In genomic region chr2:144679942-144680341, GRCh38 we compare ENCODE assay signal across 25 cellular contexts.
A peak's percentile ranks its signal among the peaks of the same experiment; 100 is the strongest.
DNase-seq lines count a peak whose midpoint lies in the region; ATAC-seq and TF ChIP-seq lines count a peak whose summit lies in the region.
"Had no signal": no experiment of that assay in that cellular context is flagged by ENCODE, and none has a peak within 500 bp of the region (broad histone marks: within the 10 kb centered on the region; RNA-seq: fewer than 3 reads in every experiment).

No MANE protein-coding gene starts in this region.

- no peak overlapping the region for H3K4me3 ChIP-seq in DND-41 (ENCODE audit: low read depth in 1 of 2, low read length in 2 of 2)
- no peak overlapping the region for H3K4me3 ChIP-seq in smooth muscle cell
- H3K4me3 ChIP-seq in lower leg skin (ENCODE audit: low read depth, poor library complexity, severe bottlenecking), result no peak overlapping the region
- H3K4me3 ChIP-seq: colonic mucosa, MG63, SJSA1, skin epidermis, uterus had no signal

- no peaks in the 10 kb centered on the region for H3F3A ChIP-seq in smooth muscle cell (ENCODE audit: low read depth)

- DNase-seq in DND-41, result no peak
- DNase-seq in NCI-H146 (lab: John Stamatoyannopoulos, UW), result peak; percentile 29
- peak; percentile 75 for DNase-seq in NCI-H526 treated with DMSO at 0.1 percent for 48 hours (lab: John Stamatoyannopoulos, UW)
- no peak for DNase-seq in memory B cell (ENCODE audit: low spot score in 2 of 2)
- DNase-seq in smooth muscle cell (lab: John Stamatoyannopoulos, UW; ENCODE audit: unreplicated experiment), result no peak
- DNase-seq in left colon, result no peak
- DNase-seq in lower leg skin (ENCODE audit: low spot score in 2 of 2), result no peak
- DNase-seq: activated CD4-positive, alpha-beta T cell treated with anti-CD3 and anti-CD28 coated beads for 4 hours; activated naive CD4-positive, alpha-beta T cell treated with anti-CD3 and anti-CD28 coated beads for 36 hours; activated T-cell treated with anti-CD3 and anti-CD28 coated beads, Interleukin-2, amount 50 U/mL, for 4 hours; amniotic stem cell; CD4-positive, alpha-beta T cell; colonic mucosa; H7; mammary epithelial cell; MG63; NCI-H2171; NK-92 treated with Interleukin-12 subunit alpha and Interleukin-12 subunit beta, amount 100 ng/mL, for 24 hours; occipital lobe; stimulated activated CD4-positive, alpha-beta T cell treated with anti-CD3 and anti-CD28 coated beads, Interleukin-2, amount 100 ng/mL, for 48 hours; stimulated activated naive B cell treated with anti-CD40 and anti-IgM and Interleukin-4, amounts not matched to agents 10 μg/mL and 1 μg/mL and 100 μg/mL, for 72 hours; uterus had no signal

- intact Hi-C loops in left colon (cut with DNase I, micrococcal nuclease), result no loop called here
- intact Hi-C loops in lower leg skin (cut with DNase I; ENCODE audit: low total_unique reads), result no loop called here

- no peak overlapping the region for H3K4me2 ChIP-seq in DND-41 (ENCODE audit: insufficient read depth, low read length)
- H3K4me2 ChIP-seq in smooth muscle cell, result no peak overlapping the region

- H3K9me3 ChIP-seq in DND-41 (ENCODE audit: insufficient read depth, low read length, severe bottlenecking) (no peaks in the 10 kb centered on the region), smooth muscle cell (replicated peaks; ENCODE audit: low read depth) (no peaks in the 10 kb centered on the region)
- H3K9me3 ChIP-seq: colonic mucosa, MG63, SJSA1, uterus had no signal

- WGBS in smooth muscle cell (ENCODE audit: low lambda C conversion rate), result 74% methylated on average over 5 of the region's 5 CpGs
- WGBS in lower leg skin, 2 donors, result 63 to 67% methylated on average over 5 of the region's 5 CpGs

- H3K4me1 ChIP-seq in DND-41 (ENCODE audit: insufficient read depth, low read length) (no peaks in the 10 kb centered on the region), smooth muscle cell (ENCODE audit: low read depth) (no peaks in the 10 kb centered on the region)
- H3K4me1 ChIP-seq: colonic mucosa, SJSA1, uterus had no signal

- H3K27me3 Mint-ChIP-seq in memory B cell, result no peaks in the 10 kb centered on the region
- H3K27me3 Mint-ChIP-seq: CD4-positive, alpha-beta T cell; IgD-negative memory B cell; stimulated activated naive B cell treated with anti-CD40 and anti-IgM and Interleukin-4, amounts not matched to agents 10 μg/mL and 1 μg/mL and 100 μg/mL, for 72 hours had no signal

- H3K79me2 ChIP-seq in DND-41 (ENCODE audit: insufficient read depth, low read length), result no peaks in the 10 kb centered on the region
- no peaks in the 10 kb centered on the region for H3K79me2 ChIP-seq in smooth muscle cell (ENCODE audit: low read depth)

- H4K20me1 ChIP-seq in DND-41 (ENCODE audit: insufficient read depth, low read length) (no peaks in the 10 kb centered on the region), smooth muscle cell (ENCODE audit: low read depth) (no peaks in the 10 kb centered on the region)

- no peaks in the 10 kb centered on the region for H3K9me3 Mint-ChIP-seq in memory B cell
- H3K9me3 Mint-ChIP-seq: activated naive CD4-positive, alpha-beta T cell treated with anti-CD3 and anti-CD28 coated beads for 36 hours; activated T-cell treated with anti-CD3 and anti-CD28 coated beads, Interleukin-2, amount 50 U/mL, for 4 hours; CD4-positive, alpha-beta T cell; IgD-negative memory B cell; stimulated activated naive B cell treated with anti-CD40 and anti-IgM and Interleukin-4, amounts not matched to agents 10 μg/mL and 1 μg/mL and 100 μg/mL, for 72 hours had no signal

- no peak for TF ChIP-seq POLR2A in lower leg skin (IDR thresholded peaks at IDR 0.05)

- no peak overlapping the region for H3K27ac ChIP-seq in DND-41 (ENCODE audit: low read length)
- H3K27ac ChIP-seq in smooth muscle cell (ENCODE audit: low read depth), result no peak overlapping the region
- H3K27ac ChIP-seq: colonic mucosa, SJSA1, skin epidermis, uterus had no signal

- no peak overlapping the region for H3K27ac Mint-ChIP-seq in memory B cell
- H3K27ac Mint-ChIP-seq: activated naive CD4-positive, alpha-beta T cell treated with anti-CD3 and anti-CD28 coated beads for 36 hours; CD4-positive, alpha-beta T cell; stimulated activated naive B cell treated with anti-CD40 and anti-IgM and Interleukin-4, amounts not matched to agents 10 μg/mL and 1 μg/mL and 100 μg/mL, for 72 hours had no signal

- H3K27me3 ChIP-seq in DND-41 (ENCODE audit: insufficient read depth, low read length, poor library complexity) (no peaks in the 10 kb centered on the region), smooth muscle cell (ENCODE audit: low read depth) (no peaks in the 10 kb centered on the region)
- H3K27me3 ChIP-seq: colonic mucosa, MG63, SJSA1, uterus had no signal

- H3K36me3 ChIP-seq in DND-41 (ENCODE audit: insufficient read depth, low read length) (no peaks in the 10 kb centered on the region), smooth muscle cell (ENCODE audit: low read depth) (no peaks in the 10 kb centered on the region)
- H3K36me3 ChIP-seq: colonic mucosa, MG63, SJSA1, uterus had no signal

- ATAC-seq in DND-41 (ENCODE audit: insufficient read depth, low read depth), result no peak
- peak; percentile 76 for ATAC-seq in memory B cell (ENCODE audit: low read depth)
- no peak for ATAC-seq in left colon
- ATAC-seq: activated T-cell treated with anti-CD3 and anti-CD28 coated beads, Interleukin-2, amount 50 U/mL, for 4 hours had no signal

- H3K36me3 Mint-ChIP-seq in memory B cell, result no peaks in the 10 kb centered on the region
- H3K36me3 Mint-ChIP-seq: IgD-negative memory B cell; stimulated activated naive B cell treated with anti-CD40 and anti-IgM and Interleukin-4, amounts not matched to agents 10 μg/mL and 1 μg/mL and 100 μg/mL, for 72 hours had no signal

- H2AFZ ChIP-seq in DND-41 (ENCODE audit: low read depth, low read length) (0 out of 2 replicates have a peak overlapping the region, but pooled peaks have one; percentile 22), smooth muscle cell (ENCODE audit: low read depth) (no peak overlapping the region)

- no peak overlapping the region for H3K4me3 Mint-ChIP-seq in memory B cell
- H3K4me3 Mint-ChIP-seq: activated naive CD4-positive, alpha-beta T cell treated with anti-CD3 and anti-CD28 coated beads for 36 hours; activated T-cell treated with anti-CD3 and anti-CD28 coated beads, Interleukin-2, amount 50 U/mL, for 4 hours; CD4-positive, alpha-beta T cell; stimulated activated naive B cell treated with anti-CD40 and anti-IgM and Interleukin-4, amounts not matched to agents 10 μg/mL and 1 μg/mL and 100 μg/mL, for 72 hours had no signal

- H3K9ac ChIP-seq in DND-41 (ENCODE audit: low read depth, low read length), result no peak overlapping the region
- H3K9ac ChIP-seq in smooth muscle cell (ENCODE audit: low read depth), result no peak overlapping the region

- no peak for TF ChIP-seq CTCF in DND-41 (IDR thresholded peaks at IDR 0.05; ENCODE audit: borderline replicate concordance, extremely low read depth, low read length, poor library complexity, severe bottlenecking)
- TF ChIP-seq CTCF in smooth muscle cell (IDR thresholded peaks at IDR 0.05; ENCODE audit: borderline replicate concordance, insufficient read depth, poor library complexity, severe bottlenecking), result no peak
- no peak for TF ChIP-seq CTCF in lower leg skin (IDR thresholded peaks at IDR 0.05)

- H3K4me1 Mint-ChIP-seq in memory B cell, result peaks cover 18% of the 10 kb centered on the region

Comparison
In these comparisons a context has a peak if more than half of its experiments do, and no peak if none do; other contexts are left out.
1. DNase-seq: peak in NCI-H146 (single experiment) and NCI-H526 treated with DMSO at 0.1 percent for 48 hours (single experiment); none in DND-41 (single experiment), memory B cell (0 of 2), smooth muscle cell (single experiment), left colon (0 of 2) and lower leg skin (0 of 2).